24 cellular contexts compared by ENCODE assay signal in the genomic region with DNA sequence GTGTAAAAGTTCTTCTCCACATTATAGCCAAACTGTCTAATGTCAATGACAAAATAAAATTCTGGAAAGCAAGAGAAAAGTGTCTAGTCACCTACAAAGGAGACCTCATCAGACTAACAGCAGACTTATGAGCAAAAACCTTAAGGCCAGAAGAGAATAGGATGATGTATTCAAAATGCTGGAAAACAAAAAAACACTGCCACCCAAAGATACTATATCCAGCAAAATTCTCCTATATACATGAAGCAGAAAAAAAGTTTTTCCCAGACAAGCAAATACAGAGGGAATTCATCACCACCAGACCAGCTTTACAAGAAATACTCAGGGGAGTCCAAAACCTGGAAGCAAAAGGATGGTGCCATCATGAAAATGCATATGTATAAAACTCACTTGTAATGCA.
DNase-seq lines count a peak whose midpoint lies in the region; ATAC-seq, FAIRE-seq and TF ChIP-seq lines count a peak whose summit lies in the region.
"Had no signal": no experiment of that assay in that cellular context is flagged by ENCODE, and none has a peak within 500 bp of the region (broad histone marks: within the 10 kb centered on the region; RNA-seq: fewer than 3 reads in every experiment).

No MANE protein-coding gene starts in this region.

- CTCF ChIA-PET in HEK293 (lab: Yijun Ruan, JAX), result no interaction called here
- CTCF ChIA-PET in K562 (lab: Yijun Ruan, JAX; ENCODE audit: low intra/inter-chr PET ratio), result no interaction called here

- no TSS peak for BruUV-seq in K562 (replicated peaks; lab: Mats Ljungman, UMichigan)

- dilution Hi-C loops in keratinocyte (cut with MboI; ENCODE audit: extremely low pct_ligation_motif_present, low sequenced_read_pairs), result no loop called here

- H3K4me3 ChIP-seq in HEK293 (ENCODE audit: low read depth, low read length) (no peak overlapping the region), K562 (no peak overlapping the region), keratinocyte (ENCODE audit: control insufficient read depth in 2 of 3, extremely low read depth in 1 of 3, insufficient read depth in 2 of 3, low read depth in 1 of 3, low read length in 3 of 3) (no peak overlapping the region)
- H3K4me3 ChIP-seq: A549; BLaER1 treated with 17β-estradiol and CSF1 and Interleukin-3, amounts not matched to agents 10 nM and 100 nM; GM12878 had no signal

- no peak overlapping the region for H3K9ac ChIP-seq in K562 (ENCODE audit: insufficient read depth in 1 of 2, low read depth in 2 of 2, low read length in 2 of 2)
- H3K9ac ChIP-seq in keratinocyte (ENCODE audit: control insufficient read depth, extremely low read depth, insufficient read depth, low read length), result no peak overlapping the region
- H3K9ac ChIP-seq: BLaER1 treated with 17β-estradiol and CSF1 and Interleukin-3, amounts not matched to agents 10 nM and 100 nM had no signal

- in situ Hi-C loops in K562 (cut with MboI), result no loop called here

- intact Hi-C loops in K562 (cut with micrococcal nuclease), result no loop called here

- H3K4me2 ChIP-seq in K562 (ENCODE audit: insufficient read depth, low read length), result no peak overlapping the region
- H3K4me2 ChIP-seq in keratinocyte (ENCODE audit: control insufficient read depth, extremely low read depth, insufficient read depth, low read depth, low read length), result no peak overlapping the region
- H3K4me2 ChIP-seq: A549; BLaER1 treated with 17β-estradiol and CSF1 and Interleukin-3, amounts not matched to agents 10 nM and 100 nM had no signal

- H4K20me1 ChIP-seq in K562 (replicated peaks; ENCODE audit: control insufficient read depth, insufficient read depth, low read length), result no peaks in the 10 kb centered on the region
- no peaks in the 10 kb centered on the region for H4K20me1 ChIP-seq in keratinocyte (ENCODE audit: control insufficient read depth, extremely low read depth, insufficient read depth, low read length)
- H4K20me1 ChIP-seq: BLaER1 treated with 17β-estradiol and CSF1 and Interleukin-3, amounts not matched to agents 10 nM and 100 nM had no signal

- H3K9me3 ChIP-seq in HEK293 (ENCODE audit: control insufficient read depth, insufficient read depth, low read depth, low read length) (no peaks in the 10 kb centered on the region), K562 (replicated peaks; ENCODE audit: control insufficient read depth, insufficient read depth, low read depth, low read length) (0 out of 2 replicates have a peak, but pooled peaks cover 2% of the 10 kb centered on the region), keratinocyte (ENCODE audit: control insufficient read depth, low read depth, low read length) (no peaks in the 10 kb centered on the region)

- H3K36me3 ChIP-seq in HEK293 (ENCODE audit: control insufficient read depth in 2 of 2, insufficient read depth in 1 of 2, low read length in 2 of 2) (no peaks in the 10 kb centered on the region), K562 (ENCODE audit: control insufficient read depth, insufficient read depth, low read length) (peaks cover 3% of the 10 kb centered on the region; the same call in 2 of the 3 replicates), keratinocyte (ENCODE audit: control insufficient read depth in 2 of 2, extremely low read depth in 1 of 2, insufficient read depth in 2 of 2, low read length in 2 of 2) (no peaks in the 10 kb centered on the region)
- H3K36me3 ChIP-seq: BLaER1 treated with 17β-estradiol and CSF1 and Interleukin-3, amounts not matched to agents 10 nM and 100 nM had no signal

- TF ChIP-seq EP300 in K562 (IDR thresholded peaks at IDR 0.05; ENCODE audit: low read length), result no peak

- POLR2A ChIA-PET in HEK293 (lab: Yijun Ruan, JAX) (no interaction called here), K562 (lab: Yijun Ruan, JAX) (no interaction called here)

- H3K4me1 ChIP-seq in HEK293 (ENCODE audit: control insufficient read depth, insufficient read depth, low read length) (no peaks in the 10 kb centered on the region), K562 (replicated peaks in 1 of 2; ENCODE audit: control insufficient read depth in 2 of 2, insufficient read depth in 2 of 2, low read length in 2 of 2) (no peaks in the 10 kb centered on the region), keratinocyte (ENCODE audit: control insufficient read depth, extremely low read depth, insufficient read depth, low read length) (no peaks in the 10 kb centered on the region)
- H3K4me1 ChIP-seq: A549; BLaER1 treated with 17β-estradiol and CSF1 and Interleukin-3, amounts not matched to agents 10 nM and 100 nM had no signal

- TF ChIP-seq RAD21 in K562 (CRISPR knock-in tag; conservative IDR thresholded peaks at IDR 0.05 in 1 of 2, IDR thresholded peaks at IDR 0.05 in 1 of 2), result no peak

- no peak overlapping the region for H3K27ac ChIP-seq in HEK293 (ENCODE audit: extremely low read depth, low read depth, low read length)
- H3K27ac ChIP-seq in K562 (ENCODE audit: extremely low read depth, low read depth, low read length), result no peak overlapping the region
- no peak overlapping the region for H3K27ac ChIP-seq in keratinocyte (ENCODE audit: control insufficient read depth, insufficient read depth, low read length)
- H3K27ac ChIP-seq: 22Rv1; A549; BLaER1 treated with 17β-estradiol and CSF1 and Interleukin-3, amounts not matched to agents 10 nM and 100 nM; C4-2B had no signal

- DNase-seq in OCI-M1 (lab: John Stamatoyannopoulos, UW) (peak; percentile 12), K562 (ENCODE audit: extremely low read depth in 1 of 4, low spot score in 3 of 4) (no peak), keratinocyte (ENCODE audit: low read depth, low spot score) (no peak), NCI-H1694 treated with DMSO at 0.1 percent for 48 hours (lab: John Stamatoyannopoulos, UW) (no peak), COLO668 (lab: John Stamatoyannopoulos, UW; ENCODE audit: unreplicated experiment) (no peak)
- DNase-seq in activated CD8-positive, alpha-beta memory T cell treated with anti-CD3 and anti-CD28 coated beads, Interleukin-2, amount 50 U/mL, for 4 hours, result no peak
- DNase-seq: AML-193; CD4-positive, alpha-beta T cell; CD8-positive, alpha-beta T cell; COR-L47; DMS 273 treated with DMSO at 0.1 percent for 48 hours; DMS53; DMS79; DND-41; EL; GDM1 had no signal

- H3K79me2 ChIP-seq in K562 (ENCODE audit: control insufficient read depth, insufficient read depth, low read length) (no peaks in the 10 kb centered on the region), keratinocyte (ENCODE audit: control insufficient read depth, insufficient read depth, low read length) (no peaks in the 10 kb centered on the region)

- H2AFZ ChIP-seq in K562 (ENCODE audit: low read depth, low read length) (no peak overlapping the region), keratinocyte (ENCODE audit: control insufficient read depth, low read length) (no peak overlapping the region)

- H3K9me1 ChIP-seq in K562 (ENCODE audit: control insufficient read depth, insufficient read depth, low read length), result no peaks in the 10 kb centered on the region
- no peaks in the 10 kb centered on the region for H3K9me1 ChIP-seq in keratinocyte (ENCODE audit: control insufficient read depth, extremely low read depth, insufficient read depth, low read length)

- no peak for ATAC-seq in K562
- ATAC-seq: A549; CD8-positive, alpha-beta T cell; GM12878 had no signal

- TF ChIP-seq POLR2A in K562 (conservative IDR thresholded peaks at IDR 0.05), result no peak

- FAIRE-seq in K562 (lab: Jason Lieb, UNC), result no peak
- FAIRE-seq in keratinocyte (lab: Jason Lieb, UNC), result peak; percentile 29
- FAIRE-seq: A549, GM12878, GM12892, GM18507 had no signal

- H3K27me3 ChIP-seq in K562 (ENCODE audit: control insufficient read depth in 2 of 2, insufficient read depth in 2 of 2, low read length in 2 of 2) (no peaks in the 10 kb centered on the region), keratinocyte (ENCODE audit: control insufficient read depth, extremely low read depth, insufficient read depth, low read length) (no peaks in the 10 kb centered on the region)
- H3K27me3 ChIP-seq: BLaER1 treated with 17β-estradiol and CSF1 and Interleukin-3, amounts not matched to agents 10 nM and 100 nM had no signal

- TF ChIP-seq CTCF in HEK293 (tag by site-specific recombination; IDR thresholded peaks at IDR 0.05) (no peak), K562 (IDR thresholded peaks at IDR 0.05 in 2 of 3, conservative IDR thresholded peaks at IDR 0.05 in 1 of 3; ENCODE audit: insufficient read depth in 2 of 3, low read depth in 1 of 3, low read length in 3 of 3) (no peak), keratinocyte (optimal IDR thresholded peaks at IDR 0.05 in 1 of 3, IDR thresholded peaks at IDR 0.05 in 1 of 3, conservative IDR thresholded peaks at IDR 0.05 in 1 of 3; ENCODE audit: extremely low read depth in 1 of 3, insufficient read depth in 2 of 3, low read length in 3 of 3) (no peak)

TF ChIP-seq in HEK293, 187 proteins besides CTCF, POLR2A, EP300 and RAD21:
- peak; percentile 98 for TF ChIP-seq SETDB1 (IDR thresholded peaks at IDR 0.05; ENCODE audit: insufficient read length, low read length)
- TF ChIP-seq, protein P1, sequence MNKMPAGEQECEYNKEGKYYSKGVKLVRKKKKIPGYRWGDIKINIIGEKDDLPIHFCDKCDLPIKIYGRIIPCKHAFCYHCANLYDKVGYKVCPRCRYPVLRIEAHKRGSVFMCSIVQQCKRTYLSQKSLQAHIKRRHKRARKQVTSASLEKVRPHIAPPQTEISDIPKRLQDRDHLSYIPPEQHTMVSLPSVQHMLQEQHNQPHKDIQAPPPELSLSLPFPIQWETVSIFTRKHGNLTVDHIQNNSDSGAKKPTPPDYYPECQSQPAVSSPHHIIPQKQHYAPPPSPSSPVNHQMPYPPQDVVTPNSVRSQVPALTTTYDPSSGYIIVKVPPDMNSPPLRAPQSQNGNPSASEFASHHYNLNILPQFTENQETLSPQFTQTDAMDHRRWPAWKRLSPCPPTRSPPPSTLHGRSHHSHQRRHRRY (tag by site-specific recombination; IDR thresholded peaks at IDR 0.05), result no peak

TF ChIP-seq in K562, 482 proteins besides CTCF, POLR2A, EP300 and RAD21:
- TF ChIP-seq MAFG (tag; conservative IDR thresholded peaks at IDR 0.05), result peak; percentile 27; the same call in 1 of the 2 replicates
- 0 out of 2 replicates have a peak, but pooled peaks have one; percentile 20 for TF ChIP-seq NFE2 (IDR thresholded peaks at IDR 0.05; ENCODE audit: low read depth)
- TF ChIP-seq, protein P2, sequence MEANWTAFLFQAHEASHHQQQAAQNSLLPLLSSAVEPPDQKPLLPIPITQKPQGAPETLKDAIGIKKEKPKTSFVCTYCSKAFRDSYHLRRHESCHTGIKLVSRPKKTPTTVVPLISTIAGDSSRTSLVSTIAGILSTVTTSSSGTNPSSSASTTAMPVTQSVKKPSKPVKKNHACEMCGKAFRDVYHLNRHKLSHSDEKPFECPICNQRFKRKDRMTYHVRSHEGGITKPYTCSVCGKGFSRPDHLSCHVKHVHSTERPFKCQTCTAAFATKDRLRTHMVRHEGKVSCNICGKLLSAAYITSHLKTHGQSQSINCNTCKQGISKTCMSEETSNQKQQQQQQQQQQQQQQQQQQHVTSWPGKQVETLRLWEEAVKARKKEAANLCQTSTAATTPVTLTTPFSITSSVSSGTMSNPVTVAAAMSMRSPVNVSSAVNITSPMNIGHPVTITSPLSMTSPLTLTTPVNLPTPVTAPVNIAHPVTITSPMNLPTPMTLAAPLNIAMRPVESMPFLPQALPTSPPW (CRISPR knock-in tag; IDR thresholded peaks at IDR 0.05), result no peak
